Comparison of ENCODE assay signal across 1 cellular context in genomic region chr12:6556857-6557256, GRCh38.
TF ChIP-seq lines count a peak whose summit lies in the region.

No MANE protein-coding gene starts in this region.

TF ChIP-seq in GM23338, 12 proteins besides CTCF, POLR2A, EP300 and RAD21:
- TF ChIP-seq CREB1 (CRISPR knock-in tag; IDR thresholded peaks at IDR 0.05; ENCODE audit: low read depth) (no peak), ZNF331 (CRISPR knock-in tag; IDR thresholded peaks at IDR 0.05; ENCODE audit: low read depth) (no peak), EZH2 (IDR thresholded peaks at IDR 0.05; ENCODE audit: low read depth, unreplicated experiment) (no peak), NANOG (IDR thresholded peaks at IDR 0.05; ENCODE audit: borderline replicate concordance) (no peak), REST (IDR thresholded peaks at IDR 0.05; ENCODE audit: unreplicated experiment) (no peak), POLR2AphosphoS5 (IDR thresholded peaks at IDR 0.05; ENCODE audit: low read depth) (no peak), STAT1 (IDR thresholded peaks at IDR 0.05; ENCODE audit: unreplicated experiment) (no peak), ZNF114 (CRISPR knock-in tag; IDR thresholded peaks at IDR 0.05) (no peak), JUNB (IDR thresholded peaks at IDR 0.05; ENCODE audit: unreplicated experiment) (no peak), EZH2phosphoT487 (IDR thresholded peaks at IDR 0.05; ENCODE audit: unreplicated experiment) (no peak)
- TF ChIP-seq, protein P1, sequence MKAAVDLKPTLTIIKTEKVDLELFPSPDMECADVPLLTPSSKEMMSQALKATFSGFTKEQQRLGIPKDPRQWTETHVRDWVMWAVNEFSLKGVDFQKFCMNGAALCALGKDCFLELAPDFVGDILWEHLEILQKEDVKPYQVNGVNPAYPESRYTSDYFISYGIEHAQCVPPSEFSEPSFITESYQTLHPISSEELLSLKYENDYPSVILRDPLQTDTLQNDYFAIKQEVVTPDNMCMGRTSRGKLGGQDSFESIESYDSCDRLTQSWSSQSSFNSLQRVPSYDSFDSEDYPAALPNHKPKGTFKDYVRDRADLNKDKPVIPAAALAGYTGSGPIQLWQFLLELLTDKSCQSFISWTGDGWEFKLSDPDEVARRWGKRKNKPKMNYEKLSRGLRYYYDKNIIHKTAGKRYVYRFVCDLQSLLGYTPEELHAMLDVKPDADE (IDR thresholded peaks at IDR 0.05) = no peak
- TF ChIP-seq, protein P2, sequence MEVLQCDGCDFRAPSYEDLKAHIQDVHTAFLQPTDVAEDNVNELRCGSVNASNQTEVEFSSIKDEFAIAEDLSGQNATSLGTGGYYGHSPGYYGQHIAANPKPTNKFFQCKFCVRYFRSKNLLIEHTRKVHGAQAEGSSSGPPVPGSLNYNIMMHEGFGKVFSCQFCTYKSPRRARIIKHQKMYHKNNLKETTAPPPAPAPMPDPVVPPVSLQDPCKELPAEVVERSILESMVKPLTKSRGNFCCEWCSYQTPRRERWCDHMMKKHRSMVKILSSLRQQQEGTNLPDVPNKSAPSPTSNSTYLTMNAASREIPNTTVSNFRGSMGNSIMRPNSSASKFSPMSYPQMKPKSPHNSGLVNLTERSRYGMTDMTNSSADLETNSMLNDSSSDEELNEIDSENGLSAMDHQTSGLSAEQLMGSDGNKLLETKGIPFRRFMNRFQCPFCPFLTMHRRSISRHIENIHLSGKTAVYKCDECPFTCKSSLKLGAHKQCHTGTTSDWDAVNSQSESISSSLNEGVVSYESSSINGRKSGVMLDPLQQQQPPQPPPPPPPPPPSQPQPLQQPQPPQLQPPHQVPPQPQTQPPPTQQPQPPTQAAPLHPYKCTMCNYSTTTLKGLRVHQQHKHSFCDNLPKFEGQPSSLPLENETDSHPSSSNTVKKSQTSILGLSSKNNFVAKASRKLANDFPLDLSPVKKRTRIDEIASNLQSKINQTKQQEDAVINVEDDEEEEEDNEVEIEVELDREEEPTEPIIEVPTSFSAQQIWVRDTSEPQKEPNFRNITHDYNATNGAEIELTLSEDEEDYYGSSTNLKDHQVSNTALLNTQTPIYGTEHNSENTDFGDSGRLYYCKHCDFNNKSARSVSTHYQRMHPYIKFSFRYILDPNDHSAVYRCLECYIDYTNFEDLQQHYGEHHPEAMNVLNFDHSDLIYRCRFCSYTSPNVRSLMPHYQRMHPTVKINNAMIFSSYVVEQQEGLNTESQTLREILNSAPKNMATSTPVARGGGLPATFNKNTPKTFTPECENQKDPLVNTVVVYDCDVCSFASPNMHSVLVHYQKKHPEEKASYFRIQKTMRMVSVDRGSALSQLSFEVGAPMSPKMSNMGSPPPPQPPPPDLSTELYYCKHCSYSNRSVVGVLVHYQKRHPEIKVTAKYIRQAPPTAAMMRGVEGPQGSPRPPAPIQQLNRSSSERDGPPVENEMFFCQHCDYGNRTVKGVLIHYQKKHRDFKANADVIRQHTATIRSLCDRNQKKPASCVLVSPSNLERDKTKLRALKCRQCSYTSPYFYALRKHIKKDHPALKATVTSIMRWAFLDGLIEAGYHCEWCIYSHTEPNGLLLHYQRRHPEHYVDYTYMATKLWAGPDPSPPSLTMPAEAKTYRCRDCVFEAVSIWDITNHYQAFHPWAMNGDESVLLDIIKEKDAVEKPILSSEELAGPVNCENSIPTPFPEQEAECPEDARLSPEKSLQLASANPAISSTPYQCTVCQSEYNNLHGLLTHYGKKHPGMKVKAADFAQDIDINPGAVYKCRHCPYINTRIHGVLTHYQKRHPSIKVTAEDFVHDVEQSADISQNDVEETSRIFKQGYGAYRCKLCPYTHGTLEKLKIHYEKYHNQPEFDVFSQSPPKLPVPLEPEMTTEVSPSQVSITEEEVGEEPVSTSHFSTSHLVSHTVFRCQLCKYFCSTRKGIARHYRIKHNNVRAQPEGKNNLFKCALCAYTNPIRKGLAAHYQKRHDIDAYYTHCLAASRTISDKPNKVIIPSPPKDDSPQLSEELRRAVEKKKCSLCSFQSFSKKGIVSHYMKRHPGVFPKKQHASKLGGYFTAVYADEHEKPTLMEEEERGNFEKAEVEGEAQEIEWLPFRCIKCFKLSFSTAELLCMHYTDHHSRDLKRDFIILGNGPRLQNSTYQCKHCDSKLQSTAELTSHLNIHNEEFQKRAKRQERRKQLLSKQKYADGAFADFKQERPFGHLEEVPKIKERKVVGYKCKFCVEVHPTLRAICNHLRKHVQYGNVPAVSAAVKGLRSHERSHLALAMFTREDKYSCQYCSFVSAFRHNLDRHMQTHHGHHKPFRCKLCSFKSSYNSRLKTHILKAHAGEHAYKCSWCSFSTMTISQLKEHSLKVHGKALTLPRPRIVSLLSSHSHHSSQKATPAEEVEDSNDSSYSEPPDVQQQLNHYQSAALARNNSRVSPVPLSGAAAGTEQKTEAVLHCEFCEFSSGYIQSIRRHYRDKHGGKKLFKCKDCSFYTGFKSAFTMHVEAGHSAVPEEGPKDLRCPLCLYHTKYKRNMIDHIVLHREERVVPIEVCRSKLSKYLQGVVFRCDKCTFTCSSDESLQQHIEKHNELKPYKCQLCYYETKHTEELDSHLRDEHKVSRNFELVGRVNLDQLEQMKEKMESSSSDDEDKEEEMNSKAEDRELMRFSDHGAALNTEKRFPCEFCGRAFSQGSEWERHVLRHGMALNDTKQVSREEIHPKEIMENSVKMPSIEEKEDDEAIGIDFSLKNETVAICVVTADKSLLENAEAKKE (CRISPR knock-in tag; IDR thresholded peaks at IDR 0.05) = no peak
